In genomic region chr22:44120314-44120704, GRCh38 we compare ENCODE assay signal across 22 cellular contexts.
DNase-seq lines count a peak whose midpoint lies in the region; ATAC-seq, FAIRE-seq and TF ChIP-seq lines count a peak whose summit lies in the region.
"Had no signal": no experiment of that assay in that cellular context is flagged by ENCODE, and none has a peak within 500 bp of the region (broad histone marks: within the 10 kb centered on the region; RNA-seq: fewer than 3 reads in every experiment).

No MANE protein-coding gene starts in this region.

- H2BK15ac ChIP-seq in mesenchymal stem cell (ENCODE audit: low read depth, poor library complexity, severe bottlenecking) = no peak overlapping the region

- H3K9me3 ChIP-seq in K562 (replicated peaks; ENCODE audit: control insufficient read depth, insufficient read depth, low read depth, low read length) (no peaks in the 10 kb centered on the region), kidney (ENCODE audit: control insufficient read depth in 1 of 2, low read length in 2 of 2) (peaks cover 0 to 4% of the 10 kb centered on the region in 2 donors), mesenchymal stem cell (ENCODE audit: control insufficient read depth, low read length) (peaks cover 6% of the 10 kb centered on the region)
- H3K9me3 ChIP-seq: BE2C, Caco-2 had no signal

- TF ChIP-seq EP300 in K562 (IDR thresholded peaks at IDR 0.05; ENCODE audit: low read length) = no peak

- no peaks in the 10 kb centered on the region for H4K20me1 ChIP-seq in K562 (replicated peaks; ENCODE audit: control insufficient read depth, insufficient read depth, low read length)

- H3K4me1 Mint-ChIP-seq in activated T-cell treated with anti-CD3 and anti-CD28 coated beads, Interleukin-2, amount 50 U/mL, for 72 hours (ENCODE audit: low read depth) = no peaks in the 10 kb centered on the region
- H3K4me1 Mint-ChIP-seq in activated T-cell treated with anti-CD3 and anti-CD28 coated beads, Interleukin-2, amount 50 U/mL, for 24 hours (ENCODE audit: low read depth) = no peaks in the 10 kb centered on the region
- H3K4me1 Mint-ChIP-seq: CD4-positive, CD25-positive, alpha-beta regulatory T cell had no signal

- H4K8ac ChIP-seq in mesenchymal stem cell (ENCODE audit: low read length) = no peak overlapping the region

- no peaks in the 10 kb centered on the region for H3K79me1 ChIP-seq in mesenchymal stem cell (replicated peaks; ENCODE audit: low read length, poor library complexity, severe bottlenecking)

- CTCF ChIA-PET in K562 (lab: Yijun Ruan, JAX; ENCODE audit: low intra/inter-chr PET ratio) = no interaction called here

- H2AFZ ChIP-seq in K562 (ENCODE audit: low read depth, low read length) (no peak overlapping the region), mesenchymal stem cell (ENCODE audit: low read depth, low read length) (no peak overlapping the region)
- H2AFZ ChIP-seq: GM23248 had no signal

- H3K9me1 ChIP-seq in K562 (ENCODE audit: control insufficient read depth, insufficient read depth, low read length) = no peaks in the 10 kb centered on the region

- H3K9ac ChIP-seq in K562 (ENCODE audit: insufficient read depth in 1 of 2, low read depth in 2 of 2, low read length in 2 of 2) (no peak overlapping the region), kidney (ENCODE audit: low read length in 2 of 2) (no peak overlapping the region), mesenchymal stem cell (ENCODE audit: low read length) (no peak overlapping the region)
- H3K9ac ChIP-seq: GM23248 had no signal

- no peak overlapping the region for H4K91ac ChIP-seq in mesenchymal stem cell (ENCODE audit: low read length)

- no peak for DNase-seq in activated T-cell treated with anti-CD3 and anti-CD28 coated beads, Interleukin-2, amount 50 U/mL, for 72 hours
- DNase-seq in activated T-cell treated with anti-CD3 and anti-CD28 coated beads, Interleukin-2, amount 50 U/mL, for 24 hours = no peak
- DNase-seq in K562 (ENCODE audit: extremely low read depth in 1 of 4, low spot score in 3 of 4) (peak in 2 of 4 experiments; percentile 8 to 17), kidney (peak; percentile 7), cerebellar nuclear complex (lab: John Stamatoyannopoulos, UW) (no peak), NCI-H2081 (lab: John Stamatoyannopoulos, UW) (no peak), mesenchymal stem cell (no peak), NCI-H1930 (lab: John Stamatoyannopoulos, UW) (no peak)
- DNase-seq: BE2C; Caco-2; CD4-positive, CD25-positive, alpha-beta regulatory T cell; GF-D8; GM23248; KG1; NCI-H1436 treated with DMSO at 0.1 percent for 48 hours; NCI-H2029 treated with DMSO at 0.1 percent for 48 hours; NCI-H748 treated with DMSO at 0.1 percent for 48 hours; PC-3; RPMI8226; SIG-M5 had no signal

- ATAC-seq in activated T-cell treated with anti-CD3 and anti-CD28 coated beads, Interleukin-2, amount 50 U/mL, for 72 hours (replicated peaks in 1 of 2) = no peak
- ATAC-seq in K562 = peak; percentile 61; the same call in 2 of the 3 replicates
- ATAC-seq: GM12878, PC-3 had no signal

- no peak for TF ChIP-seq CTCF in K562 (IDR thresholded peaks at IDR 0.05 in 2 of 3, conservative IDR thresholded peaks at IDR 0.05 in 1 of 3; ENCODE audit: insufficient read depth in 2 of 3, low read depth in 1 of 3, low read length in 3 of 3)
- no peak for TF ChIP-seq CTCF in kidney (IDR thresholded peaks at IDR 0.05; ENCODE audit: borderline replicate concordance, extremely low read depth, insufficient read depth)

- H2AK5ac ChIP-seq in mesenchymal stem cell (ENCODE audit: low read length, severe bottlenecking) = no peak overlapping the region

- H3K27ac ChIP-seq in K562 (ENCODE audit: extremely low read depth, low read depth, low read length) (no peak overlapping the region), kidney (ENCODE audit: low read depth in 2 of 2, low read length in 2 of 2) (no peak overlapping the region), mesenchymal stem cell (ENCODE audit: low read length, poor library complexity, severe bottlenecking) (no peak overlapping the region)
- H3K27ac ChIP-seq: GM23248 had no signal

- peak overlapping the region; percentile 3 for H3K27ac Mint-ChIP-seq in activated T-cell treated with anti-CD3 and anti-CD28 coated beads, Interleukin-2, amount 50 U/mL, for 72 hours
- H3K27ac Mint-ChIP-seq in activated T-cell treated with anti-CD3 and anti-CD28 coated beads, Interleukin-2, amount 50 U/mL, for 24 hours = no peak overlapping the region
- H3K27ac Mint-ChIP-seq: CD4-positive, CD25-positive, alpha-beta regulatory T cell had no signal

- peaks cover 0 to 2% of the 10 kb centered on the region in 2 donors for H3K9me3 Mint-ChIP-seq in activated T-cell treated with anti-CD3 and anti-CD28 coated beads, Interleukin-2, amount 50 U/mL, for 72 hours
- H3K9me3 Mint-ChIP-seq in activated T-cell treated with anti-CD3 and anti-CD28 coated beads, Interleukin-2, amount 50 U/mL, for 24 hours = peaks cover 4% of the 10 kb centered on the region

- no peaks in the 10 kb centered on the region for H3K79me2 ChIP-seq in K562 (ENCODE audit: control insufficient read depth, insufficient read depth, low read length)

- intact Hi-C loops in K562 (cut with micrococcal nuclease) (no loop called here), kidney (cut with DNase I) (no loop called here)

- no TSS peak for BruUV-seq in K562 (replicated peaks; lab: Mats Ljungman, UMichigan)

- H2BK5ac ChIP-seq in mesenchymal stem cell (ENCODE audit: low read depth, low read length, poor library complexity, severe bottlenecking) = no peak overlapping the region

- in situ Hi-C loops in K562 (cut with MboI) = no loop called here

- FAIRE-seq in K562 (lab: Jason Lieb, UNC) (no peak), kidney (lab: Jason Lieb, UNC) (no peak)
- FAIRE-seq: GM12878, GM19239 had no signal

- WGBS in K562 (ENCODE audit: insufficient coverage, low coverage, missing lambda C conversion rate) = 56% methylated on average over 8 of the region's 8 CpGs
- 85% methylated on average over 8 of the region's 8 CpGs for WGBS in mesenchymal stem cell

- TF ChIP-seq POLR2A in K562 (conservative IDR thresholded peaks at IDR 0.05) = no peak

- POLR2A ChIA-PET in K562 (lab: Yijun Ruan, JAX) = no interaction called here

- H3K36me3 ChIP-seq in K562 (ENCODE audit: control insufficient read depth, insufficient read depth, low read length) (no peaks in the 10 kb centered on the region; the same call in 2 of the 3 replicates), kidney (ENCODE audit: control insufficient read depth in 1 of 2, insufficient read depth in 2 of 2, low read length in 2 of 2) (peaks cover 0 to 2% of the 10 kb centered on the region in 2 donors), mesenchymal stem cell (ENCODE audit: control insufficient read depth in 1 of 2, insufficient read depth in 2 of 2, low read depth in 1 of 2, low read length in 2 of 2) (peaks cover 0 to 10% of the 10 kb centered on the region in 2 experiments)
- H3K36me3 ChIP-seq: BE2C had no signal

- no peak overlapping the region for H3K23ac ChIP-seq in mesenchymal stem cell (ENCODE audit: low read length in 2 of 2)

- H3K4me3 Mint-ChIP-seq in activated T-cell treated with anti-CD3 and anti-CD28 coated beads, Interleukin-2, amount 50 U/mL, for 72 hours = no peak overlapping the region
- H3K4me3 Mint-ChIP-seq in activated T-cell treated with anti-CD3 and anti-CD28 coated beads, Interleukin-2, amount 50 U/mL, for 24 hours = no peak overlapping the region
- H3K4me3 Mint-ChIP-seq: CD4-positive, CD25-positive, alpha-beta regulatory T cell had no signal

- H2BK12ac ChIP-seq in mesenchymal stem cell (ENCODE audit: low read length in 2 of 2) = no peak overlapping the region

- H3K27me3 ChIP-seq in K562 (ENCODE audit: control insufficient read depth in 2 of 2, insufficient read depth in 2 of 2, low read length in 2 of 2) = no peaks in the 10 kb centered on the region
- no peaks in the 10 kb centered on the region for H3K27me3 ChIP-seq in mesenchymal stem cell (ENCODE audit: control insufficient read depth in 1 of 2, insufficient read depth in 1 of 2, low read length in 2 of 2)
- H3K27me3 ChIP-seq: BE2C had no signal

- no peak overlapping the region for H2BK120ac ChIP-seq in mesenchymal stem cell (ENCODE audit: low read depth, low read length)

- H3K4me1 ChIP-seq in K562 (replicated peaks in 1 of 2; ENCODE audit: control insufficient read depth in 2 of 2, insufficient read depth in 2 of 2, low read length in 2 of 2) (peaks cover 0 to 3% of the 10 kb centered on the region in 2 experiments; a peak in 1 of 5 replicates), kidney (ENCODE audit: control insufficient read depth in 1 of 2, insufficient read depth in 1 of 2, low read depth in 1 of 2, low read length in 2 of 2) (no peaks in the 10 kb centered on the region), mesenchymal stem cell (ENCODE audit: control insufficient read depth, insufficient read depth, low read depth, low read length) (no peaks in the 10 kb centered on the region)
- H3K4me1 ChIP-seq: BE2C, Caco-2 had no signal

- H3K14ac ChIP-seq in mesenchymal stem cell (ENCODE audit: low read length in 2 of 2) = no peak overlapping the region

- no peak overlapping the region for H3K18ac ChIP-seq in mesenchymal stem cell (ENCODE audit: low read depth in 1 of 2, low read length in 2 of 2)

- no peak overlapping the region for H3K4me3 ChIP-seq in K562
- H3K4me3 ChIP-seq in kidney (ENCODE audit: low read length in 2 of 2) = no peak overlapping the region
- no peak overlapping the region for H3K4me3 ChIP-seq in mesenchymal stem cell (ENCODE audit: insufficient read depth in 1 of 2, low read depth in 1 of 2, low read length in 2 of 2)
- H3K4me3 ChIP-seq: GM12878, GM23248 had no signal

- no peak for TF ChIP-seq RAD21 in K562 (CRISPR knock-in tag; conservative IDR thresholded peaks at IDR 0.05 in 1 of 2, IDR thresholded peaks at IDR 0.05 in 1 of 2)

- H3K4me2 ChIP-seq in K562 (ENCODE audit: insufficient read depth, low read length) (no peak overlapping the region), mesenchymal stem cell (ENCODE audit: low read length, poor library complexity, severe bottlenecking) (no peak overlapping the region)

- peaks cover 3 to 8% of the 10 kb centered on the region in 2 donors for H3K36me3 Mint-ChIP-seq in activated T-cell treated with anti-CD3 and anti-CD28 coated beads, Interleukin-2, amount 50 U/mL, for 72 hours (ENCODE audit: insufficient read depth in 2 of 2)
- H3K36me3 Mint-ChIP-seq in activated T-cell treated with anti-CD3 and anti-CD28 coated beads, Interleukin-2, amount 50 U/mL, for 24 hours (ENCODE audit: low read depth) = peaks cover 7% of the 10 kb centered on the region

- H3K27me3 Mint-ChIP-seq in activated T-cell treated with anti-CD3 and anti-CD28 coated beads, Interleukin-2, amount 50 U/mL, for 72 hours (ENCODE audit: low read depth) = no peaks in the 10 kb centered on the region
- no peaks in the 10 kb centered on the region for H3K27me3 Mint-ChIP-seq in activated T-cell treated with anti-CD3 and anti-CD28 coated beads, Interleukin-2, amount 50 U/mL, for 24 hours
- H3K27me3 Mint-ChIP-seq: CD4-positive, CD25-positive, alpha-beta regulatory T cell had no signal

- no peak overlapping the region for H3K4ac ChIP-seq in mesenchymal stem cell (ENCODE audit: low read depth in 1 of 2, low read length in 2 of 2)
